In genomic region chr20:3797592-3798404, GRCh38 we compare ENCODE assay signal across 8 cellular contexts. TPM values are rescaled to one million over a fixed set of nuclear protein-coding genes. Genes with fewer than 3 reads are reported as not detected.
DNase-seq lines count a peak whose midpoint lies in the region; ATAC-seq and TF ChIP-seq lines count a peak whose summit lies in the region.

No MANE protein-coding gene starts in this region.

- H3K4me3 ChIP-seq in retinal pigment epithelial cell (ENCODE audit: low read length): peak overlapping the region; percentile 77

- peaks cover 52% of the 10 kb centered on the region for H3K36me3 Mint-ChIP-seq in activated CD4-positive, alpha-beta T cell treated with anti-CD3 and anti-CD28 coated beads for 36 hours (ENCODE audit: low read depth)
- H3K36me3 Mint-ChIP-seq in effector memory CD8-positive, alpha-beta T cell (ENCODE audit: insufficient read depth): peaks cover 73% of the 10 kb centered on the region

- DNase-seq in activated CD4-positive, alpha-beta T cell treated with anti-CD3 and anti-CD28 coated beads for 36 hours: peak; percentile 66
- DNase-seq in activated CD4-positive, alpha-beta T cell treated with anti-CD3 and anti-CD28 coated beads for 1 hour: no peak
- DNase-seq in RWPE1 (ENCODE audit: low spot score) (peak; percentile 62), retinal pigment epithelial cell (ENCODE audit: low read depth) (no peak), cerebellar nuclear complex (lab: John Stamatoyannopoulos, UW) (no peak), HCEC 1CT (no peak)
- no peak for DNase-seq in effector memory CD8-positive, alpha-beta T cell

- H3K9me3 Mint-ChIP-seq in activated CD4-positive, alpha-beta T cell treated with anti-CD3 and anti-CD28 coated beads for 36 hours (ENCODE audit: low read depth): no peaks in the 10 kb centered on the region
- no peaks in the 10 kb centered on the region for H3K9me3 Mint-ChIP-seq in effector memory CD8-positive, alpha-beta T cell

- intact Hi-C loops in activated CD4-positive, alpha-beta T cell treated with anti-CD3 and anti-CD28 coated beads for 36 hours (cut with DNase I, micrococcal nuclease): loop anchor here in 1 of 2 experiments (2.0 to 10.0 kb wide), 2 partner anchors 49 to 287 kb away; partner anchors contain the start of gene MAVS

- H3K4me1 Mint-ChIP-seq in activated CD4-positive, alpha-beta T cell treated with anti-CD3 and anti-CD28 coated beads for 36 hours: peaks cover 56% of the 10 kb centered on the region
- H3K4me1 Mint-ChIP-seq in effector memory CD8-positive, alpha-beta T cell (ENCODE audit: low read depth in 2 of 2): peaks cover 49 to 51% of the 10 kb centered on the region in 2 donors

- TF ChIP-seq CTCF in RWPE1 (conservative IDR thresholded peaks at IDR 0.05; ENCODE audit: low read depth) (no peak), retinal pigment epithelial cell (conservative IDR thresholded peaks at IDR 0.05; ENCODE audit: low read depth, low read length) (no peak)

- CTCF ChIA-PET in activated CD4-positive, alpha-beta T cell treated with anti-CD3 and anti-CD28 coated beads for 36 hours (lab: Charles Lee): no interaction called here
- CTCF ChIA-PET in RWPE1 (lab: Yijun Ruan, JAX): interaction anchor here (0.7 to 3.5 kb wide), 2 partner anchors 21 to 140 kb away, joined by 6 to 17 read pairs; no protein-coding TSS in a partner anchor

- POLR2A ChIA-PET in activated CD4-positive, alpha-beta T cell treated with anti-CD3 and anti-CD28 coated beads for 36 hours (lab: Charles Lee): interaction anchor here (0.7 kb wide), 1 partner anchor 13 kb away, joined by 7 read pairs; no protein-coding TSS in a partner anchor
- POLR2A ChIA-PET in RWPE1 (lab: Yijun Ruan, JAX; ENCODE audit: low non-redundant PET): no interaction called here

- no peaks in the 10 kb centered on the region for H3K27me3 Mint-ChIP-seq in activated CD4-positive, alpha-beta T cell treated with anti-CD3 and anti-CD28 coated beads for 36 hours
- H3K27me3 Mint-ChIP-seq in effector memory CD8-positive, alpha-beta T cell: no peaks in the 10 kb centered on the region

- peak overlapping the region; percentile 97 for H3K27ac Mint-ChIP-seq in activated CD4-positive, alpha-beta T cell treated with anti-CD3 and anti-CD28 coated beads for 36 hours
- H3K27ac Mint-ChIP-seq in effector memory CD8-positive, alpha-beta T cell: peak overlapping the region; percentile 94 to 96

- peak; percentile 40 for ATAC-seq in activated CD4-positive, alpha-beta T cell treated with anti-CD3 and anti-CD28 coated beads for 36 hours
- no peak for ATAC-seq in effector memory CD8-positive, alpha-beta T cell (replicated peaks)
- ATAC-seq in GM21619 (IDR thresholded peaks at IDR 0.05; ENCODE audit: unreplicated experiment): no peak

- H3K4me3 Mint-ChIP-seq in activated CD4-positive, alpha-beta T cell treated with anti-CD3 and anti-CD28 coated beads for 36 hours: peak overlapping the region; percentile 93
- H3K4me3 Mint-ChIP-seq in effector memory CD8-positive, alpha-beta T cell: peak overlapping the region; percentile 99 to 100

- H3K27ac ChIP-seq in RWPE1: peak overlapping the region; percentile 100

RNA-seq across cellular contexts. Expression of gene CDC25B, which starts 1.7 kb away (rescaled TPM):
- 10 to 100 TPM; 79.8 to 96.2 TPM for total RNA-seq in activated CD4-positive, alpha-beta T cell treated with anti-CD3 and anti-CD28 coated beads for 36 hours

RNA-seq across cellular contexts. Expression of gene CENPB, which starts 11.3 kb away (rescaled TPM):
- total RNA-seq in activated CD4-positive, alpha-beta T cell treated with anti-CD3 and anti-CD28 coated beads for 36 hours: 10 to 100 TPM; 46.2 to 48.3 TPM

RNA-seq across cellular contexts. Expression of gene SPEF1, which starts 16.6 kb away (rescaled TPM):
- total RNA-seq in activated CD4-positive, alpha-beta T cell treated with anti-CD3 and anti-CD28 coated beads for 36 hours: under 1 TPM in 1 of 2 experiments, not detected in 1; 0.14 TPM

RNA-seq across cellular contexts. Expression of gene AP5S1, which starts 22.5 kb away (rescaled TPM):
- 10 to 100 TPM in 1 of 2 experiments, 1 to 10 TPM in 1; 9.1 to 11.3 TPM for total RNA-seq in activated CD4-positive, alpha-beta T cell treated with anti-CD3 and anti-CD28 coated beads for 36 hours

RNA-seq across cellular contexts. Expression of gene ADISSP, which starts 30.2 kb away (rescaled TPM):
- 10 to 100 TPM; 46.5 to 57.3 TPM for total RNA-seq in activated CD4-positive, alpha-beta T cell treated with anti-CD3 and anti-CD28 coated beads for 36 hours

Comparison
In these comparisons a context has a peak if more than half of its experiments do, and no peak if none do; other contexts are left out.
1. DNase-seq: peak in activated CD4-positive, alpha-beta T cell treated with anti-CD3 and anti-CD28 coated beads for 36 hours (single experiment) and RWPE1 (single experiment); none in activated CD4-positive, alpha-beta T cell treated with anti-CD3 and anti-CD28 coated beads for 1 hour (single experiment), effector memory CD8-positive, alpha-beta T cell (0 of 3), retinal pigment epithelial cell (single experiment), cerebellar nuclear complex (0 of 2) and HCEC 1CT (single experiment).